In the genomic region with DNA sequence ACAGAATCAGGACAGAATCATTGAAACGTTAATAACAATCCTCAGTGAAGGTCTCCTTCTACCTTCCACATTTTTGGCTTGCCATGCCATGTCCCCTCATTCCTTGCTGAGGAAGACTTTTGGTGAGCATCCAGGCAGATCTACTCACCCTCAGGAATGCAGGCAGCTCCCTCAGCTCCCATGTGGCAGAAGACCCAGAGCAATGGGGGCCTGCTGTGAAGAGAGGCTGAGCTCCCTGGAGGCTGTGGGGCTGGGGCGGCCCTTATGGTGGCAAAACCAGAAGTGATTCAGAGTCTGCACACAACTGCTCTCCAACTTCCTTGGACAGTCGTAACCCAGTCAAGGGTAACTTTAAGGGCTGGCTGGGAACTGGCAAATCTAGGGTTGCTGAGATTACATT, we compare ENCODE assay signal across 19 cellular contexts.
DNase-seq lines count a peak whose midpoint lies in the region; ATAC-seq and TF ChIP-seq lines count a peak whose summit lies in the region.
"Had no signal": no experiment of that assay in that cellular context is flagged by ENCODE, and none has a peak within 500 bp of the region (broad histone marks: within the 10 kb centered on the region; RNA-seq: fewer than 3 reads in every experiment).

No MANE protein-coding gene starts in this region.

- peaks cover 9% of the 10 kb centered on the region for H3K4me1 Mint-ChIP-seq in WTC11
- H3K4me1 Mint-ChIP-seq: neural crest cell had no signal

- no peaks in the 10 kb centered on the region for H3K27me3 Mint-ChIP-seq in WTC11 (ENCODE audit: low read depth)
- H3K27me3 Mint-ChIP-seq: T-cell had no signal

- no peaks in the 10 kb centered on the region for H4K20me1 ChIP-seq in DND-41 (ENCODE audit: insufficient read depth, low read length)
- H4K20me1 ChIP-seq in GM23248 (ENCODE audit: insufficient read depth), result no peaks in the 10 kb centered on the region
- H4K20me1 ChIP-seq: BLaER1 had no signal

- H3K9ac ChIP-seq in DND-41 (ENCODE audit: low read depth, low read length), result peak overlapping the region; percentile 27
- no peak overlapping the region for H3K9ac ChIP-seq in GM23248
- H3K9ac ChIP-seq: BLaER1 had no signal

- H3K4me3 ChIP-seq in DND-41 (ENCODE audit: low read depth in 1 of 2, low read length in 2 of 2) (peak overlapping the region in 1 of 2 experiments; percentile 36; a peak in 2 of 4 replicates), GM23248 (no peak overlapping the region)
- H3K4me3 ChIP-seq: BLaER1 had no signal

- no peaks in the 10 kb centered on the region for H3K9me2 ChIP-seq in GM23248 (ENCODE audit: insufficient read depth)

- peak overlapping the region; percentile 56 for H3K4me2 ChIP-seq in DND-41 (ENCODE audit: insufficient read depth, low read length)
- H3K4me2 ChIP-seq in GM23248 (ENCODE audit: unreplicated experiment), result peak overlapping the region; percentile 29
- H3K4me2 ChIP-seq: BLaER1 had no signal

- no peaks in the 10 kb centered on the region for H3K36me3 Mint-ChIP-seq in WTC11

- POLR2A ChIA-PET in WTC11 (lab: Charles Lee), result no interaction called here

- H3K27ac Mint-ChIP-seq in WTC11, result no peak overlapping the region
- H3K27ac Mint-ChIP-seq: T-cell had no signal

- H3K27me3 ChIP-seq in DND-41 (ENCODE audit: insufficient read depth, low read length, poor library complexity) (no peaks in the 10 kb centered on the region), GM23248 (replicated peaks; ENCODE audit: insufficient read depth) (no peaks in the 10 kb centered on the region)
- H3K27me3 ChIP-seq: BLaER1 had no signal

- H3K79me2 ChIP-seq in DND-41 (ENCODE audit: insufficient read depth, low read length) (no peaks in the 10 kb centered on the region), GM23248 (ENCODE audit: insufficient read depth) (no peaks in the 10 kb centered on the region)

- CTCF ChIA-PET in WTC11 (lab: Charles Lee), result no interaction called here

- peak; percentile 31; the same call in 1 of the 3 replicates for ATAC-seq in DND-41 (ENCODE audit: insufficient read depth, low read depth)
- ATAC-seq in WTC11, result peak; percentile 53
- ATAC-seq in left lobe of liver, result peak; percentile 29
- ATAC-seq in HG03521 (IDR thresholded peaks at IDR 0.05; ENCODE audit: unreplicated experiment), result no peak
- no peak for ATAC-seq in GM21737 (IDR thresholded peaks at IDR 0.05; ENCODE audit: unreplicated experiment)
- ATAC-seq: left colon, T-cell had no signal

- no peaks in the 10 kb centered on the region for H3K9me3 Mint-ChIP-seq in WTC11
- H3K9me3 Mint-ChIP-seq: neural crest cell, T-cell had no signal

- H2AFZ ChIP-seq in DND-41 (ENCODE audit: low read depth, low read length), result peak overlapping the region; percentile 44
- peak overlapping the region; percentile 55 for H2AFZ ChIP-seq in GM23248

- H3K4me3 Mint-ChIP-seq in WTC11, result no peak overlapping the region
- H3K4me3 Mint-ChIP-seq: neural crest cell, T-cell had no signal

- DNase-seq in DND-41, result peak; percentile 41
- DNase-seq in GM23248, result peak; percentile 42
- no peak for DNase-seq in WTC11 (ENCODE audit: low spot score)
- DNase-seq in left lobe of liver (ENCODE audit: low spot score), result no peak
- no peak for DNase-seq in cerebellum (ENCODE audit: low spot score)
- DNase-seq: activated gamma-delta T cell treated with Interleukin-2 at 50 U/mL for 16 hours, H7, IMR-90, left colon, midbrain, NCI-H1092, NCI-H2107, NCI-H526 treated with DMSO at 0.1 percent for 48 hours, SHP77 treated with DMSO at 0.1 percent for 48 hours, T-cell had no signal

- WGBS in GM23248 (ENCODE audit: low coverage in 1 of 2, low lambda C conversion rate in 2 of 2, missing lambda C conversion rate in 2 of 2), 2 experiments, result 35 to 37% methylated on average over 3 of the region's 3 CpGs

- in situ Hi-C loops in GM23248 (cut with MboI), result no loop called here

- H3K36me3 ChIP-seq in DND-41 (ENCODE audit: insufficient read depth, low read length) (no peaks in the 10 kb centered on the region), GM23248 (ENCODE audit: low read depth) (no peaks in the 10 kb centered on the region)
- H3K36me3 ChIP-seq: BLaER1 had no signal

- H3K27ac ChIP-seq in DND-41 (ENCODE audit: low read length) (peak overlapping the region; percentile 80), GM23248 (peak overlapping the region; percentile 3; the same call in 1 of the 2 replicates)
- H3K27ac ChIP-seq: BLaER1 had no signal

- no peaks in the 10 kb centered on the region for H3K9me3 ChIP-seq in DND-41 (ENCODE audit: insufficient read depth, low read length, severe bottlenecking)
- H3K9me3 ChIP-seq in GM23248 (ENCODE audit: low read depth), result no peaks in the 10 kb centered on the region
- H3K9me3 ChIP-seq: BLaER1 had no signal

- TF ChIP-seq CTCF in DND-41 (IDR thresholded peaks at IDR 0.05; ENCODE audit: borderline replicate concordance, extremely low read depth, low read length, poor library complexity, severe bottlenecking), result no peak
- no peak for TF ChIP-seq CTCF in WTC11 (IDR thresholded peaks at IDR 0.05)

- peaks cover 6% of the 10 kb centered on the region; the same call in 1 of the 2 replicates for H3F3A ChIP-seq in GM23248 (ENCODE audit: insufficient read depth)

- H3K4me1 ChIP-seq in DND-41 (ENCODE audit: insufficient read depth, low read length), result peaks cover 53% of the 10 kb centered on the region
- H3K4me1 ChIP-seq in GM23248 (ENCODE audit: insufficient read depth), result peaks cover 14% of the 10 kb centered on the region

TF ChIP-seq in WTC11, 78 proteins besides CTCF, POLR2A, EP300 and RAD21:
- no peak for TF ChIP-seq GABPB1 (CRISPR knock-in tag; IDR thresholded peaks at IDR 0.05)
- no peak for TF ChIP-seq NR2C2 (CRISPR knock-in tag; IDR thresholded peaks at IDR 0.05)
- TF ChIP-seq TP53 (CRISPR knock-in tag; IDR thresholded peaks at IDR 0.05), result no peak
- TF ChIP-seq ZNF396 (CRISPR knock-in tag; IDR thresholded peaks at IDR 0.05; ENCODE audit: borderline replicate concordance), result no peak
- no peak for TF ChIP-seq FOXK1 (CRISPR knock-in tag; IDR thresholded peaks at IDR 0.05)
- TF ChIP-seq ZNF121 (CRISPR knock-in tag; IDR thresholded peaks at IDR 0.05), result no peak
- no peak for TF ChIP-seq IRF2 (CRISPR knock-in tag; IDR thresholded peaks at IDR 0.05; ENCODE audit: borderline replicate concordance, low read depth)
- no peak for TF ChIP-seq CBFB (CRISPR knock-in tag; IDR thresholded peaks at IDR 0.05; ENCODE audit: low read depth)
- TF ChIP-seq, protein P1, sequence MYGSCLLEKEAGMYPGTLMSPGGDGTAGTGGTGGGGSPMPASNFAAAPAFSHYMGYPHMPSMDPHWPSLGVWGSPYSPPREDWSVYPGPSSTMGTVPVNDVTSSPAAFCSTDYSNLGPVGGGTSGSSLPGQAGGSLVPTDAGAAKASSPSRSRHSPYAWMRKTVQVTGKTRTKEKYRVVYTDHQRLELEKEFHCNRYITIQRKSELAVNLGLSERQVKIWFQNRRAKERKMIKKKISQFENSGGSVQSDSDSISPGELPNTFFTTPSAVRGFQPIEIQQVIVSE (CRISPR knock-in tag; IDR thresholded peaks at IDR 0.05; ENCODE audit: borderline replicate concordance), result no peak
- TF ChIP-seq, protein P2, sequence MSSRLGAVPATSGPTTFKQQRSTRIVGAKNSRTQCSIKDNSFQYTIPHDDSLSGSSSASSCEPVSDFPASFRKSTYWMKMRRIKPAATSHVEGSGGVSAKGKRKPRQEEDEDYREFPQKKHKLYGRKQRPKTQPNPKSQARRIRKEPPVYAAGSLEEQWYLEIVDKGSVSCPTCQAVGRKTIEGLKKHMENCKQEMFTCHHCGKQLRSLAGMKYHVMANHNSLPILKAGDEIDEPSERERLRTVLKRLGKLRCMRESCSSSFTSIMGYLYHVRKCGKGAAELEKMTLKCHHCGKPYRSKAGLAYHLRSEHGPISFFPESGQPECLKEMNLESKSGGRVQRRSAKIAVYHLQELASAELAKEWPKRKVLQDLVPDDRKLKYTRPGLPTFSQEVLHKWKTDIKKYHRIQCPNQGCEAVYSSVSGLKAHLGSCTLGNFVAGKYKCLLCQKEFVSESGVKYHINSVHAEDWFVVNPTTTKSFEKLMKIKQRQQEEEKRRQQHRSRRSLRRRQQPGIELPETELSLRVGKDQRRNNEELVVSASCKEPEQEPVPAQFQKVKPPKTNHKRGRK (CRISPR knock-in tag; IDR thresholded peaks at IDR 0.05; ENCODE audit: borderline replicate concordance), result no peak
- TF ChIP-seq, protein P3, sequence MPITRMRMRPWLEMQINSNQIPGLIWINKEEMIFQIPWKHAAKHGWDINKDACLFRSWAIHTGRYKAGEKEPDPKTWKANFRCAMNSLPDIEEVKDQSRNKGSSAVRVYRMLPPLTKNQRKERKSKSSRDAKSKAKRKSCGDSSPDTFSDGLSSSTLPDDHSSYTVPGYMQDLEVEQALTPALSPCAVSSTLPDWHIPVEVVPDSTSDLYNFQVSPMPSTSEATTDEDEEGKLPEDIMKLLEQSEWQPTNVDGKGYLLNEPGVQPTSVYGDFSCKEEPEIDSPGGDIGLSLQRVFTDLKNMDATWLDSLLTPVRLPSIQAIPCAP (CRISPR knock-in tag; IDR thresholded peaks at IDR 0.05), result no peak
- TF ChIP-seq, protein P4, sequence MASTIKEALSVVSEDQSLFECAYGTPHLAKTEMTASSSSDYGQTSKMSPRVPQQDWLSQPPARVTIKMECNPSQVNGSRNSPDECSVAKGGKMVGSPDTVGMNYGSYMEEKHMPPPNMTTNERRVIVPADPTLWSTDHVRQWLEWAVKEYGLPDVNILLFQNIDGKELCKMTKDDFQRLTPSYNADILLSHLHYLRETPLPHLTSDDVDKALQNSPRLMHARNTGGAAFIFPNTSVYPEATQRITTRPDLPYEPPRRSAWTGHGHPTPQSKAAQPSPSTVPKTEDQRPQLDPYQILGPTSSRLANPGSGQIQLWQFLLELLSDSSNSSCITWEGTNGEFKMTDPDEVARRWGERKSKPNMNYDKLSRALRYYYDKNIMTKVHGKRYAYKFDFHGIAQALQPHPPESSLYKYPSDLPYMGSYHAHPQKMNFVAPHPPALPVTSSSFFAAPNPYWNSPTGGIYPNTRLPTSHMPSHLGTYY (CRISPR knock-in tag; IDR thresholded peaks at IDR 0.05), result no peak
- TF ChIP-seq CREM (CRISPR knock-in tag; IDR thresholded peaks at IDR 0.05), result no peak
- TF ChIP-seq, protein P5, sequence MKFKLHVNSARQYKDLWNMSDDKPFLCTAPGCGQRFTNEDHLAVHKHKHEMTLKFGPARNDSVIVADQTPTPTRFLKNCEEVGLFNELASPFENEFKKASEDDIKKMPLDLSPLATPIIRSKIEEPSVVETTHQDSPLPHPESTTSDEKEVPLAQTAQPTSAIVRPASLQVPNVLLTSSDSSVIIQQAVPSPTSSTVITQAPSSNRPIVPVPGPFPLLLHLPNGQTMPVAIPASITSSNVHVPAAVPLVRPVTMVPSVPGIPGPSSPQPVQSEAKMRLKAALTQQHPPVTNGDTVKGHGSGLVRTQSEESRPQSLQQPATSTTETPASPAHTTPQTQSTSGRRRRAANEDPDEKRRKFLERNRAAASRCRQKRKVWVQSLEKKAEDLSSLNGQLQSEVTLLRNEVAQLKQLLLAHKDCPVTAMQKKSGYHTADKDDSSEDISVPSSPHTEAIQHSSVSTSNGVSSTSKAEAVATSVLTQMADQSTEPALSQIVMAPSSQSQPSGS (CRISPR knock-in tag; IDR thresholded peaks at IDR 0.05; ENCODE audit: borderline replicate concordance, low read depth), result no peak

Comparison
In these comparisons a context has a peak if more than half of its experiments do, and no peak if none do; other contexts are left out.
1. ATAC-seq: peak in DND-41 (single experiment), WTC11 (single experiment) and left lobe of liver (single experiment); none in HG03521 (single experiment) and GM21737 (single experiment).
2. DNase-seq: peak in DND-41 (single experiment) and GM23248 (single experiment); none in WTC11 (single experiment), left lobe of liver (single experiment) and cerebellum (single experiment).